ENCODE assay signal across 25 cellular contexts in genomic region chr22:46491936-46492335, GRCh38. TPM values are rescaled to one million over a fixed set of nuclear protein-coding genes. Genes with fewer than 3 reads are reported as not detected.
DNase-seq lines count a peak whose midpoint lies in the region; ATAC-seq and TF ChIP-seq lines count a peak whose summit lies in the region.
"Had no signal": no experiment of that assay in that cellular context is flagged by ENCODE, and none has a peak within 500 bp of the region (broad histone marks: within the 10 kb centered on the region; RNA-seq: fewer than 3 reads in every experiment).

No MANE protein-coding gene starts in this region.

- peak overlapping the region; percentile 3 for H3K27ac Mint-ChIP-seq in nephron progenitor cell
- H3K27ac Mint-ChIP-seq in activated T-helper 17 cell treated with anti-CD3 and anti-CD28 coated beads, Interleukin-2, amount 50 U/mL, for 72 hours: no peak overlapping the region
- H3K27ac Mint-ChIP-seq: activated CD4-positive, alpha-beta T cell treated with anti-CD3 and anti-CD28 coated beads, Interleukin-2, amount 10 ng/mL, durations not matched to agents 7 days and 5 days; dendritic cell treated with granulocyte-macrophage colony-stimulating factor and Interleukin-4, amounts not matched to agents 40 ng/mL and 50 ng/mL, for 4 days; naive thymus-derived CD4-positive, alpha-beta T cell had no signal

- H3K4me3 ChIP-seq in BE2C (ENCODE audit: low read depth, low read length) (no peak overlapping the region), epithelial cell of esophagus (ENCODE audit: low read length) (no peak overlapping the region)
- H3K4me3 ChIP-seq: left ventricle myocardium inferior, Peyer's patch, SK-N-MC, suprapubic skin, uterus had no signal

- ATAC-seq in activated T-helper 17 cell treated with anti-CD3 and anti-CD28 coated beads, Interleukin-2, amount 50 U/mL, for 72 hours (replicated peaks): no peak
- ATAC-seq in HG02981 (IDR thresholded peaks at IDR 0.05; ENCODE audit: unreplicated experiment) (no peak), omental fat pad (ENCODE audit: low FRiP score) (no peak)
- ATAC-seq: naive thymus-derived CD4-positive, alpha-beta T cell had no signal

- no peaks in the 10 kb centered on the region for H3K9me3 ChIP-seq in BE2C
- H3K9me3 ChIP-seq: left ventricle myocardium inferior, Peyer's patch, suprapubic skin, uterus had no signal

- H3K36me3 ChIP-seq in BE2C: no peaks in the 10 kb centered on the region
- H3K36me3 ChIP-seq: left ventricle myocardium inferior, Peyer's patch, suprapubic skin, uterus had no signal

- H3K27me3 Mint-ChIP-seq in nephron progenitor cell (ENCODE audit: low read depth, poor library complexity): no peaks in the 10 kb centered on the region
- no peaks in the 10 kb centered on the region for H3K27me3 Mint-ChIP-seq in activated T-helper 17 cell treated with anti-CD3 and anti-CD28 coated beads, Interleukin-2, amount 50 U/mL, for 72 hours

- H3K9me3 Mint-ChIP-seq in nephron progenitor cell: peaks cover 13% of the 10 kb centered on the region
- no peaks in the 10 kb centered on the region for H3K9me3 Mint-ChIP-seq in activated T-helper 17 cell treated with anti-CD3 and anti-CD28 coated beads, Interleukin-2, amount 50 U/mL, for 72 hours
- H3K9me3 Mint-ChIP-seq: activated CD4-positive, alpha-beta T cell treated with anti-CD3 and anti-CD28 coated beads, Interleukin-2, amount 10 ng/mL, durations not matched to agents 7 days and 5 days; dendritic cell treated with granulocyte-macrophage colony-stimulating factor and Interleukin-4, amounts not matched to agents 40 ng/mL and 50 ng/mL, for 4 days had no signal

- peak; percentile 62 for DNase-seq in BE2C
- DNase-seq in GM03348 (ENCODE audit: low spot score): peak; percentile 67
- peak; percentile 58 for DNase-seq in epithelial cell of esophagus (ENCODE audit: low read depth)
- no peak for DNase-seq in nephron progenitor cell
- no peak for DNase-seq in omental fat pad (ENCODE audit: low spot score)
- no peak for DNase-seq in RKO (ENCODE audit: low spot score)
- DNase-seq: activated CD4-positive, alpha-beta T cell treated with anti-CD3 and anti-CD28 coated beads, Interleukin-2, amount 10 ng/mL, durations not matched to agents 7 days and 5 days; activated naive CD4-positive, alpha-beta T cell treated with Interleukin-2 at 50 U/mL for 16 hours; activated T-cell treated with anti-CD3 and anti-CD28 coated beads, Interleukin-2, amount 50 U/mL, for 48 hours; GDM1; Karpas-422; left ventricle myocardium inferior; MV-4-11; naive thymus-derived CD4-positive, alpha-beta T cell; NCI-H146; NCI-H524; occipital lobe; Peyer's patch; retina; uterus had no signal

- H3K4me1 Mint-ChIP-seq in nephron progenitor cell: peaks cover 17% of the 10 kb centered on the region
- H3K4me1 Mint-ChIP-seq in activated T-helper 17 cell treated with anti-CD3 and anti-CD28 coated beads, Interleukin-2, amount 50 U/mL, for 72 hours: no peaks in the 10 kb centered on the region
- H3K4me1 Mint-ChIP-seq: activated CD4-positive, alpha-beta T cell treated with anti-CD3 and anti-CD28 coated beads, Interleukin-2, amount 10 ng/mL, durations not matched to agents 7 days and 5 days; naive thymus-derived CD4-positive, alpha-beta T cell had no signal

- H3K4me1 ChIP-seq in BE2C: no peaks in the 10 kb centered on the region
- H3K4me1 ChIP-seq: Peyer's patch, uterus had no signal

- H3K4me3 Mint-ChIP-seq in nephron progenitor cell: no peak overlapping the region
- no peak overlapping the region for H3K4me3 Mint-ChIP-seq in activated T-helper 17 cell treated with anti-CD3 and anti-CD28 coated beads, Interleukin-2, amount 50 U/mL, for 72 hours
- H3K4me3 Mint-ChIP-seq: activated CD4-positive, alpha-beta T cell treated with anti-CD3 and anti-CD28 coated beads, Interleukin-2, amount 10 ng/mL, durations not matched to agents 7 days and 5 days; dendritic cell treated with granulocyte-macrophage colony-stimulating factor and Interleukin-4, amounts not matched to agents 40 ng/mL and 50 ng/mL, for 4 days; naive thymus-derived CD4-positive, alpha-beta T cell had no signal

- TF ChIP-seq CTCF in BE2C (IDR thresholded peaks at IDR 0.05; ENCODE audit: low read depth, low read length) (no peak), epithelial cell of esophagus (IDR thresholded peaks at IDR 0.05; ENCODE audit: insufficient read depth, low read depth, low read length, missing control alignments) (no peak), nephron progenitor cell (IDR thresholded peaks at IDR 0.05) (no peak), omental fat pad (IDR thresholded peaks at IDR 0.05) (no peak)

- H3K36me3 Mint-ChIP-seq in nephron progenitor cell (ENCODE audit: low read depth): peaks cover 13% of the 10 kb centered on the region
- no peaks in the 10 kb centered on the region for H3K36me3 Mint-ChIP-seq in activated T-helper 17 cell treated with anti-CD3 and anti-CD28 coated beads, Interleukin-2, amount 50 U/mL, for 72 hours (ENCODE audit: low read depth)

- H3K27me3 ChIP-seq in BE2C: no peaks in the 10 kb centered on the region
- H3K27me3 ChIP-seq: Peyer's patch, suprapubic skin, uterus had no signal

RNA-seq across cellular contexts. Expression of gene CELSR1, which starts 45.5 kb away (rescaled TPM):
- 0.29 TPM for polyA plus RNA-seq in BE2C (2012; ENCODE audit: insufficient read depth, insufficient read length, low read depth)
- under 1 TPM; 0.32 to 0.48 TPM for total RNA-seq in activated T-helper 17 cell treated with anti-CD3 and anti-CD28 coated beads, Interleukin-2, amount 50 U/mL, for 72 hours
- total RNA-seq in omental fat pad: 1 to 10 TPM; 1.3 to 5.9 (median 2.7) TPM

Comparison
In these comparisons a context has a peak if more than half of its experiments do, and no peak if none do; other contexts are left out.
1. DNase-seq: peak in BE2C (single experiment), GM03348 (single experiment) and epithelial cell of esophagus (single experiment); none in nephron progenitor cell (single experiment), omental fat pad (single experiment) and RKO (single experiment).